Comparison of ENCODE assay signal across 8 cellular contexts in the genomic region with DNA sequence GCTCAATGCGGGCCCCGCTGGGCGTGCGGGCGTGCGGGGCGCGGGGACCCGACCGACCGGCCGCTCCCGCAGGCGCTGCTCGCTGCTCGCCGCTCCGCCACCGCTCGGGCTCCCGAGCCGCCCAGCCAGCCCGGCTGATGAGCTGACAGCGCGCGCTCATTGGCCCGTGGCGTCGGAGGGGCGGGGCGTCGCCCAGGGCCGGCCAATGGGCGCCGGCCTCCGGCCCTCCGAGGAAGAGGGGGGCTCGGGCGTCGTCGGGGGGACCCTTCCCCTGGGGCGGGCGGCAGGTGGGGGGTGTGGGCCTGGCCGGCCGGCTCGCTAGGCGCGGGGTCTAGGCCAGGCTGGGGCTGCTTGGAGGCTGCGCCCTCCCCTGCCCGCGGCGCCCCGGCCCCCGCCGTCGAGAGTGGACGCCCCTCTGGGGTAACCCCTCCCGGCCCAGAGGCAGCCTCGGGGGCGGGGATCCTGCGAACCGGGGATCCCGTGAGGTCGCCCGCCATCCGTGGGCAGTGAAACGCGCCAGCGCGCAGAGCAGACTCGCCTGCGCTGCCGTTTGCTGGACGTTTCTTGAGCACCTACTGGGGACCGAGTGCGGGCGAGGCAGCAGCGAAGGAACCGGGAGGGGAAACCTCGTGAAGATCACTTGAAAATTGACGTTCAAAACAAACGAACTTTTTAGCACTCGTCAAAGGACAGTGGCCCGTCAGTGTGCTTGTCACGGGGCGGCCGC. TPM values are rescaled to one million over a fixed set of nuclear protein-coding genes. Genes with fewer than 3 reads are reported as not detected.
DNase-seq lines count a peak whose midpoint lies in the region; ATAC-seq and TF ChIP-seq lines count a peak whose summit lies in the region.

TSS of gene SCUBE1 (minus strand) at position 111 of the 727 bp plus-strand sequence. CDS start 111 bp downstream, outside the sequence.

- no peak for TF ChIP-seq CTCF in breast epithelium (IDR thresholded peaks at IDR 0.05)

- intact Hi-C loops in breast epithelium (cut with DNase I; ENCODE audit: low total_unique reads), result no loop called here

- no peak for ATAC-seq in GM21515 (IDR thresholded peaks at IDR 0.05; ENCODE audit: unreplicated experiment)

- H3K27ac ChIP-seq in breast epithelium, result no peak within 1 kb of the TSS

- peaks cover 0 to 12% of the 10 kb centered on the region in 2 donors for H3K4me1 ChIP-seq in breast epithelium

- no peaks in the 10 kb centered on the region for H3K36me3 ChIP-seq in breast epithelium

- peak within 1 kb of the TSS; percentile 12 to 68 (median 41) for H3K4me3 ChIP-seq in breast epithelium

- no peak for TF ChIP-seq POLR2A in breast epithelium (IDR thresholded peaks at IDR 0.05)

- DNase-seq in AG20443 (ENCODE audit: low spot score) (peak; percentile 87), HuH-7 (ENCODE audit: low spot score) (peak; percentile 90), T-helper 2 cell (peak in 4 of 5 experiments; percentile 18 to 50 (median 28)), breast epithelium (ENCODE audit: low spot score in 2 of 2) (peak in 1 of 2 donors; percentile 40), kidney tubule cell (ENCODE audit: low spot score) (peak; percentile 33), SKM-1 (lab: John Stamatoyannopoulos, UW; ENCODE audit: unreplicated experiment) (no peak)
- DNase-seq in stimulated activated CD4-positive, alpha-beta T cell treated with anti-CD3 and anti-CD28 coated beads, TNF-alpha, amount 100 ng/mL, for 48 hours (ENCODE audit: low read depth in 3 of 3), result peak; percentile 5 to 50 (median 12)

- no peaks in the 10 kb centered on the region for H3K9me3 ChIP-seq in breast epithelium

- peaks cover 5 to 46% of the 10 kb centered on the region in 2 donors for H3K27me3 ChIP-seq in breast epithelium

RNA-seq across cellular contexts. Expression of gene SCUBE1, which starts in this region (rescaled TPM):
- total RNA-seq in breast epithelium, result under 1 TPM; 0.48 to 0.98 (median 0.88) TPM
